In the genomic region with DNA sequence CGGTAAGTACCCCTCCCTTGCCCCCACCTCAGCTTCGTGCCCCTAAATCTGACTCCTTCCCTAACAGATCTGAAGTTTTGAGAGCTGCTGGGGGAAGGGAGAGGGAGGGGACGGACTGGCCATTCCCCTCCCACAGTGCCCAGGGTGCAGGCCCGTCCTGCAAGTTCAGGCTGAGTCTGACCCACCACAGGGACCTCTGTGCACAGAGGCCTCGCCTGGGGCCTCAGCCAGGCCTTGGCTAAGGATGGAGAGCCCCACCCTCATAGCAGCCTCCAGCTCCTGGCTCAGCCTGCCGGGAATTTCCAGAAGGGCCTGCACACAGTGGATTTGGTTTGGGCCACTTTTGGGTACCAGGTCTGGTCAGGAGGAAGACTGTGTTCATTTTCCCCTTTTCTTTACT, we compare ENCODE assay signal across 18 cellular contexts. TPM values are rescaled to one million over a fixed set of nuclear protein-coding genes. Genes with fewer than 3 reads are reported as not detected.
DNase-seq lines count a peak whose midpoint lies in the region; ATAC-seq and TF ChIP-seq lines count a peak whose summit lies in the region.
"Had no signal": no experiment of that assay in that cellular context is flagged by ENCODE, and none has a peak within 500 bp of the region (broad histone marks: within the 10 kb centered on the region; RNA-seq: fewer than 3 reads in every experiment).

No MANE protein-coding gene starts in this region.

- no peaks in the 10 kb centered on the region for H3K27me3 Mint-ChIP-seq in CD4-positive, alpha-beta memory T cell
- H3K27me3 Mint-ChIP-seq in T-cell: no peaks in the 10 kb centered on the region

- DNase-seq in CD4-positive, alpha-beta memory T cell: no peak
- DNase-seq in T-cell (no peak), left cardiac atrium (peak; percentile 82), spleen (peak; percentile 75), putamen (ENCODE audit: low spot score) (no peak), NCI-H510A (lab: John Stamatoyannopoulos, UW) (no peak)
- DNase-seq: activated CD4-positive, alpha-beta T cell treated with anti-CD3 and anti-CD28 coated beads, Interleukin-2, amount 50 U/mL, for 4 hours; DMS79; midbrain; NCI-H1694; occipital lobe; SK-N-SH; stimulated activated naive CD4-positive, alpha-beta T cell treated with Interleukin-2 at 50 U/mL for 16 hours had no signal

- WGBS in spleen, 5 donors: 55 to 88% (median 71%) methylated on average over 5 to 6 of the region's 6 CpGs

- peak overlapping the region in 4 of 7 donors; percentile 41 to 70 (median 54) for H3K27ac Mint-ChIP-seq in CD4-positive, alpha-beta memory T cell
- peak overlapping the region; percentile 68 to 82 for H3K27ac Mint-ChIP-seq in T-cell
- H3K27ac Mint-ChIP-seq: GM23338 had no signal

- POLR2A ChIA-PET in CD4-positive, alpha-beta memory T cell (lab: Charles Lee; ENCODE audit: partially characterized antibody): interaction anchor here (39.9 kb wide), 1 partner anchor 31 kb away, joined by 1713 read pairs; the partner anchor contains the start of gene TNFRSF1B
- POLR2A ChIA-PET in T-cell (lab: Charles Lee): no interaction called here

- peaks cover 22 to 46% (median 26%) of the 10 kb centered on the region in 4 donors for H3K4me1 Mint-ChIP-seq in CD4-positive, alpha-beta memory T cell
- H3K4me1 Mint-ChIP-seq in T-cell: peaks cover 28 to 36% (median 35%) of the 10 kb centered on the region in 3 donors
- H3K4me1 Mint-ChIP-seq: GM23338 had no signal

- H3K4me3 ChIP-seq in CD4-positive, alpha-beta memory T cell (ENCODE audit: low read length in 2 of 2): no peak overlapping the region
- H3K4me3 ChIP-seq in spleen: no peak overlapping the region
- H3K4me3 ChIP-seq: BLaER1 treated with 17β-estradiol and CSF1 and Interleukin-3, amounts not matched to agents 10 nM and 100 nM; GM23338 had no signal

- H3K27me3 ChIP-seq in CD4-positive, alpha-beta memory T cell (ENCODE audit: insufficient read depth, low read length): no peaks in the 10 kb centered on the region
- no peaks in the 10 kb centered on the region for H3K27me3 ChIP-seq in spleen (replicated peaks in 1 of 7)
- H3K27me3 ChIP-seq: BLaER1 treated with 17β-estradiol and CSF1 and Interleukin-3, amounts not matched to agents 10 nM and 100 nM had no signal

- no peak for TF ChIP-seq POLR2A in spleen (IDR thresholded peaks at IDR 0.05)

- H3K36me3 ChIP-seq in CD4-positive, alpha-beta memory T cell (ENCODE audit: insufficient read depth, low read length): no peaks in the 10 kb centered on the region
- H3K36me3 ChIP-seq in spleen: no peaks in the 10 kb centered on the region

- ATAC-seq in T-cell (replicated peaks in 1 of 4) (no peak), left cardiac atrium (peak; percentile 72 to 77), HG02970 (IDR thresholded peaks at IDR 0.05; ENCODE audit: low FRiP score, unreplicated experiment) (no peak)
- ATAC-seq: GM23338 had no signal

- no peak overlapping the region for H3K27ac ChIP-seq in CD4-positive, alpha-beta memory T cell (ENCODE audit: low read depth, low read length)
- peak overlapping the region in 3 of 8 donors; percentile 2 to 45 (median 38) for H3K27ac ChIP-seq in spleen

- no peaks in the 10 kb centered on the region for H3K9me3 Mint-ChIP-seq in CD4-positive, alpha-beta memory T cell
- no peaks in the 10 kb centered on the region for H3K9me3 Mint-ChIP-seq in T-cell
- H3K9me3 Mint-ChIP-seq: GM23338 had no signal

- H3K36me3 Mint-ChIP-seq in CD4-positive, alpha-beta memory T cell: no peaks in the 10 kb centered on the region
- no peaks in the 10 kb centered on the region for H3K36me3 Mint-ChIP-seq in T-cell

- H3K4me1 ChIP-seq in CD4-positive, alpha-beta memory T cell (ENCODE audit: insufficient read depth, low read length): peaks cover 41% of the 10 kb centered on the region
- peaks cover 6 to 64% (median 18%) of the 10 kb centered on the region in 6 donors for H3K4me1 ChIP-seq in spleen

- no peak overlapping the region for H3K4me3 Mint-ChIP-seq in CD4-positive, alpha-beta memory T cell
- H3K4me3 Mint-ChIP-seq in T-cell: no peak overlapping the region
- H3K4me3 Mint-ChIP-seq: GM23338 had no signal

- CTCF ChIA-PET in CD4-positive, alpha-beta memory T cell (lab: Charles Lee; ENCODE audit: partially characterized antibody): interaction anchor here (0.8 to 1.2 kb wide), 2 partner anchors 11 to 15 kb away, joined by 5 read pairs; no protein-coding TSS in a partner anchor
- CTCF ChIA-PET in T-cell (lab: Charles Lee): interaction anchor here in 1 of 2 donors (0.6 to 1.5 kb wide), 2 partner anchors 22 to 43 kb away, joined by 3 to 6 read pairs; no protein-coding TSS in a partner anchor

- intact Hi-C loops in CD4-positive, alpha-beta memory T cell (cut with micrococcal nuclease): no loop called here
- intact Hi-C loops in left cardiac atrium (cut with DNase I): no loop called here
- intact Hi-C loops in spleen (cut with DNase I; ENCODE audit: low total_unique reads): no loop called here

- TF ChIP-seq CTCF in spleen (IDR thresholded peaks at IDR 0.05 in 8 of 11, conservative IDR thresholded peaks at IDR 0.05 in 3 of 11): no peak

- H3K9me3 ChIP-seq in CD4-positive, alpha-beta memory T cell (ENCODE audit: control insufficient read depth in 1 of 2, low read length in 2 of 2): no peaks in the 10 kb centered on the region
- no peaks in the 10 kb centered on the region for H3K9me3 ChIP-seq in spleen
- H3K9me3 ChIP-seq: BLaER1 treated with 17β-estradiol and CSF1 and Interleukin-3, amounts not matched to agents 10 nM and 100 nM; SK-N-SH had no signal

RNA-seq across cellular contexts. Expression of gene TNFRSF1B, which starts 31.2 kb away (rescaled TPM):
- 100 to 1,000 TPM; 111 TPM for total RNA-seq in CD4-positive, alpha-beta memory T cell
- 100 to 1,000 TPM; 150 to 201 TPM for polyA plus RNA-seq in CD4-positive, alpha-beta memory T cell
- total RNA-seq in T-cell (100 to 1,000 TPM in 2 of 5 donors, 10 to 100 TPM in 3; 55.0 to 130 (median 99.6) TPM), left cardiac atrium (10 to 100 TPM; 28.3 to 28.5 TPM), spleen (100 to 1,000 TPM; 142 to 233 (median 183) TPM)
- 10 to 100 TPM; 28.5 to 63.2 (median 36.8) TPM for polyA plus RNA-seq in spleen
- total RNA-seq: HT-29, OCI-LY7 had no signal

Comparison
In these comparisons a context has a peak if more than half of its experiments do, and no peak if none do; other contexts are left out.
1. DNase-seq: peak in left cardiac atrium (single experiment) and spleen (single experiment); none in CD4-positive, alpha-beta memory T cell (0 of 5), T-cell (0 of 34), putamen (single experiment) and NCI-H510A (single experiment).
2. ATAC-seq: peak in left cardiac atrium (2 of 2); none in T-cell (0 of 4) and HG02970 (single experiment).